ENCODE assay signal across 8 cellular contexts in the genomic region with DNA sequence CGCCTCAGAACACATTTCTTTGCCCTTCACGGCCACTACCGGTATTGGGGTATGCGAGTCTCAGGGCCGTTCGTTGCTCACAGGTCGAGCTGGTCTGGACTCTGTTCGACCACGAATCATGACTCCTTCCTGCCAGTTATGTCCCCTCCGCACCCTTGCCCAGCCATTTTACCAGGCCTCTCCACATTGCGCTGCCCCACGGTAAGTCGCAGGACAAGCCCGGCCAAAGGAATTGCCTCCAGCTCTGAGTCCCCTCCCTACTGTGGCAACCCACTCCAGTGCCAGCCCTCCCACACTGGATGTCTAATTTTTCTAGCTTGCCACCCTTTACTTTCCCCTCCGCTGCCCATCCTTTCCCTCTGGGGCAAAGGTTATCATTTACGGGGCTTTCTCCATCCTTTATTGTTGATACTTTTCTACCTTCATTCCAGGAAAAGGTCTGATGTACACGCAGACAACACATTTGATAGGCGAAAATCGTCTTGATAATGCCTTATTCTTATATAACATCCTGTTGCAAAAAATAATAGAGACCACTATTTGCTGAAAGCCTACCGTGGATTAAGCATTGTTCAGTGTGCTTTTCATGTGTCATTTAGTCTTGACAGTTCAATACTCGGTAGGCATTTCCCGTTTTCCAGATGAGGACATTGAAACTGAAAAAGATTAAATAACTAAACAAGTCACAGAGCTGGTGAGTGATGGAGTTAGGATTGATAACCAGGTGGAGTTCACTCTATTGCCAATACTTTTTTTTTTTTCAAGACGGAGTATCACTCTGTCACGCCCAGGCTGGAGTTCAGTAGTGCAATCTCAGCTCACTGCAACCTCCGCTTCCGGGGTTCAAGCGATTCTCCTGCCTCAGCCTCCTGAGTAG. TPM values are rescaled to one million over a fixed set of nuclear protein-coding genes. Genes with fewer than 3 reads are reported as not detected.
A peak's percentile ranks its signal among the peaks of the same experiment; 100 is the strongest.
DNase-seq lines count a peak whose midpoint lies in the region; ATAC-seq and TF ChIP-seq lines count a peak whose summit lies in the region.

No MANE protein-coding gene starts in this region.

- CTCF ChIA-PET in AG04449 (lab: Yijun Ruan, JAX), result interaction anchor here (1.0 kb wide), 1 partner anchor 9 kb away, joined by 3 read pairs; no protein-coding TSS in a partner anchor

- TF ChIP-seq CTCF in AG04449 (IDR thresholded peaks at IDR 0.05; ENCODE audit: insufficient read depth, low read length, missing control alignments), result no peak
- TF ChIP-seq CTCF in fibroblast of the aortic adventitia (IDR thresholded peaks at IDR 0.05; ENCODE audit: insufficient read depth, low read length), result no peak
- TF ChIP-seq CTCF in omental fat pad (IDR thresholded peaks at IDR 0.05), result no peak

- DNase-seq in AG04449 (ENCODE audit: low read depth, low spot score) (no peak), fibroblast of the aortic adventitia (ENCODE audit: low read depth) (peak; percentile 23), omental fat pad (ENCODE audit: low spot score) (no peak), NOMO-1 treated with DMSO at 0.1 percent for 48 hours (lab: John Stamatoyannopoulos, UW; ENCODE audit: unreplicated experiment) (no peak), HCEC 1CT (no peak)
- DNase-seq in activated CD4-positive, alpha-beta T cell treated with anti-CD3 and anti-CD28 coated beads, Interleukin-2, amount 50 U/mL, for 1 hour, result peak; percentile 36

- POLR2A ChIA-PET in AG04449 (lab: Yijun Ruan, JAX), result interaction anchor here (0.6 to 2.9 kb wide), 19 partner anchors 8 to 128 kb away, joined by 3 to 24 read pairs (median 4); partner anchors contain the start of gene GAPVD1

- ATAC-seq in GM18520 (IDR thresholded peaks at IDR 0.05; ENCODE audit: unreplicated experiment) (peak; percentile 1), HG03280 (IDR thresholded peaks at IDR 0.05; ENCODE audit: unreplicated experiment) (peak; percentile 17), omental fat pad (ENCODE audit: low FRiP score) (peak; percentile 33)

- peak overlapping the region; percentile 79 for H3K4me3 ChIP-seq in AG04449 (ENCODE audit: low read depth, low read length)
- peak overlapping the region; percentile 72 for H3K4me3 ChIP-seq in fibroblast of the aortic adventitia (ENCODE audit: low read depth, low read length)

RNA-seq across cellular contexts. Expression of gene HSPA5, which starts 1.0 kb away (rescaled TPM):
- total RNA-seq in fibroblast of the aortic adventitia (ENCODE audit: low replicate concordance), result 126 and 128 TPM in 2 replicates
- total RNA-seq in omental fat pad, result 100 to 1,000 TPM in 3 of 4 donors, 10 to 100 TPM in 1; 78.5 to 254 (median 168) TPM

RNA-seq across cellular contexts. Expression of gene GAPVD1, which starts 19.5 kb away (rescaled TPM):
- total RNA-seq in fibroblast of the aortic adventitia (ENCODE audit: low replicate concordance) (52.7 and 53.1 TPM in 2 replicates), omental fat pad (100 to 1,000 TPM in 1 of 4 donors, 10 to 100 TPM in 3; 44.0 to 124 (median 67.9) TPM)

RNA-seq across cellular contexts. Expression of gene RABEPK, which starts 41.8 kb away (rescaled TPM):
- 9.2 and 25.2 TPM in 2 replicates for total RNA-seq in fibroblast of the aortic adventitia (ENCODE audit: low replicate concordance)
- total RNA-seq in omental fat pad, result 10 to 100 TPM; 12.6 to 19.9 (median 13.4) TPM

RNA-seq across cellular contexts. Expression of gene PPP6C, which starts 52.5 kb away (rescaled TPM):
- total RNA-seq in fibroblast of the aortic adventitia (ENCODE audit: low replicate concordance), result 28.0 and 28.5 TPM in 2 replicates
- total RNA-seq in omental fat pad, result 10 to 100 TPM; 32.6 to 43.2 (median 36.4) TPM

Comparison
In these comparisons a context has a peak if more than half of its experiments do, and no peak if none do; other contexts are left out.
1. DNase-seq: peak in activated CD4-positive, alpha-beta T cell treated with anti-CD3 and anti-CD28 coated beads, Interleukin-2, amount 50 U/mL, for 1 hour (single experiment) and fibroblast of the aortic adventitia (single experiment); none in AG04449 (single experiment), omental fat pad (single experiment), NOMO-1 treated with DMSO at 0.1 percent for 48 hours (single experiment) and HCEC 1CT (single experiment).
2. Peak in every context shown above with its lines, with median percentiles within 50 percentile points of each other: ATAC-seq.